Comparison of ENCODE assay signal across 12 cellular contexts in the genomic region with DNA sequence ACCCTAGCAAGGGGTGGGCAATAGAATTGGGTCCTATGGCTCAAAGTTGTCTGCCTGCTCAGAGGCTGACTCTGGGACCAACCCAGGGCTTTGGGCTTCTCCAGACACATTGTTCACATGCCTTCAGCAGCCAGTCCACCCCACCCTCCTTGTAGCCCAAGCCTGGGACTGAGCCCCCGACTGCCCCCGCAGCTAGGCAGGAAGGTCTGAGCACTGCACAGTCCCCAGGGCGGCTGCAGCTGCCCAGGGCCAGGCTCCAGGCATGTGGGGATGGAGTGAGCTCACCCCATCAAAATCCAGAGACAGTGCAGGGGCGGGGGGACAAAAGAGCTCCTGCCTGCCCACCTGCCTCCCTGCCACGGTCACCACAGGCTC. TPM values are rescaled to one million over a fixed set of nuclear protein-coding genes. Genes with fewer than 3 reads are reported as not detected.
DNase-seq lines count a peak whose midpoint lies in the region; ATAC-seq and TF ChIP-seq lines count a peak whose summit lies in the region.
"Had no signal": no experiment of that assay in that cellular context is flagged by ENCODE, and none has a peak within 500 bp of the region (broad histone marks: within the 10 kb centered on the region; RNA-seq: fewer than 3 reads in every experiment).

No MANE protein-coding gene starts in this region.

- intact Hi-C loops in CD4-positive, alpha-beta memory T cell (cut with micrococcal nuclease): no loop called here

- H3K4me1 ChIP-seq in GM23248 (ENCODE audit: insufficient read depth) (peaks cover 79% of the 10 kb centered on the region), subcutaneous abdominal adipose tissue (ENCODE audit: control insufficient read depth in 5 of 5, insufficient read depth in 5 of 5, low read length in 5 of 5) (peaks cover 63 to 100% (median 99%) of the 10 kb centered on the region in 5 donors)
- no peaks in the 10 kb centered on the region for H3K4me1 ChIP-seq in CD4-positive, alpha-beta memory T cell (ENCODE audit: insufficient read depth, low read length)

- no peak overlapping the region for H3K4me3 ChIP-seq in GM23248
- peak overlapping the region; percentile 37 for H3K4me3 ChIP-seq in coronary artery
- peak overlapping the region in 1 of 5 donors; percentile 32 for H3K4me3 ChIP-seq in subcutaneous abdominal adipose tissue (ENCODE audit: low read depth in 1 of 5, low read length in 5 of 5)
- H3K4me3 ChIP-seq in CD4-positive, alpha-beta memory T cell (ENCODE audit: low read length in 2 of 2): no peak overlapping the region

- peaks cover 0 to 3% (median 1%) of the 10 kb centered on the region in 4 donors for H3K4me1 Mint-ChIP-seq in CD4-positive, alpha-beta memory T cell

- H3K4me3 Mint-ChIP-seq in CD4-positive, alpha-beta memory T cell: no peak overlapping the region

- H3F3A ChIP-seq in GM23248 (ENCODE audit: insufficient read depth): peaks cover 62% of the 10 kb centered on the region

- no peaks in the 10 kb centered on the region for H3K36me3 Mint-ChIP-seq in CD4-positive, alpha-beta memory T cell

- H3K79me2 ChIP-seq in GM23248 (ENCODE audit: insufficient read depth): peaks cover 100% of the 10 kb centered on the region

- H3K9me2 ChIP-seq in GM23248 (ENCODE audit: insufficient read depth): no peaks in the 10 kb centered on the region

- H3K27me3 ChIP-seq in GM23248 (replicated peaks; ENCODE audit: insufficient read depth) (no peaks in the 10 kb centered on the region), subcutaneous abdominal adipose tissue (ENCODE audit: control insufficient read depth in 5 of 5, insufficient read depth in 4 of 5, low read length in 5 of 5) (no peaks in the 10 kb centered on the region)
- no peaks in the 10 kb centered on the region for H3K27me3 ChIP-seq in CD4-positive, alpha-beta memory T cell (ENCODE audit: insufficient read depth, low read length)

- in situ Hi-C loops in GM23248 (cut with MboI): no loop called here

- no peaks in the 10 kb centered on the region; the same call in 1 of the 2 replicates for H4K20me1 ChIP-seq in GM23248 (ENCODE audit: insufficient read depth)

- H3K36me3 ChIP-seq in GM23248 (ENCODE audit: low read depth) (peaks cover 11% of the 10 kb centered on the region; the same call in 1 of the 2 replicates), subcutaneous abdominal adipose tissue (ENCODE audit: control insufficient read depth in 5 of 5, insufficient read depth in 5 of 5, low read length in 5 of 5) (peaks cover 0 to 13% (median 4%) of the 10 kb centered on the region in 5 donors)
- H3K36me3 ChIP-seq in CD4-positive, alpha-beta memory T cell (ENCODE audit: insufficient read depth, low read length): no peaks in the 10 kb centered on the region

- H3K27ac Mint-ChIP-seq in CD4-positive, alpha-beta memory T cell: no peak overlapping the region

- H3K27me3 Mint-ChIP-seq in CD4-positive, alpha-beta memory T cell: no peaks in the 10 kb centered on the region

- peak; percentile 94 for DNase-seq in GM23248
- no peak for DNase-seq in coronary artery (ENCODE audit: low spot score)
- peak; percentile 38 to 81 for DNase-seq in lung microvascular endothelial cell (ENCODE audit: low read depth in 2 of 2)
- no peak for DNase-seq in SHP77 treated with DMSO at 0.1 percent for 48 hours (lab: John Stamatoyannopoulos, UW)
- no peak for DNase-seq in CD4-positive, alpha-beta memory T cell
- no peak for DNase-seq in COLO829 (ENCODE audit: low spot score)
- DNase-seq: HCEC 1CT, NCI-H1417, OCI-M1 had no signal

- H3K9me3 ChIP-seq in GM23248 (ENCODE audit: low read depth) (no peaks in the 10 kb centered on the region), subcutaneous abdominal adipose tissue (ENCODE audit: control insufficient read depth in 5 of 5, low read length in 5 of 5) (no peaks in the 10 kb centered on the region)
- H3K9me3 ChIP-seq in CD4-positive, alpha-beta memory T cell (ENCODE audit: control insufficient read depth in 1 of 2, low read length in 2 of 2): no peaks in the 10 kb centered on the region

- H2AFZ ChIP-seq in GM23248: no peak overlapping the region

- CTCF ChIA-PET in CD4-positive, alpha-beta memory T cell (lab: Charles Lee; ENCODE audit: partially characterized antibody): no interaction called here

- no peak for ATAC-seq in GM21786 (IDR thresholded peaks at IDR 0.05; ENCODE audit: unreplicated experiment)

- WGBS in GM23248 (ENCODE audit: low coverage in 1 of 2, low lambda C conversion rate in 2 of 2, missing lambda C conversion rate in 2 of 2), 2 experiments: 5 to 11% methylated on average over 5 of the region's 5 CpGs

- POLR2A ChIA-PET in CD4-positive, alpha-beta memory T cell (lab: Charles Lee; ENCODE audit: partially characterized antibody): no interaction called here

- no peak for TF ChIP-seq CTCF in coronary artery (IDR thresholded peaks at IDR 0.05)

- H3K9ac ChIP-seq in GM23248: peak overlapping the region; percentile 55
- peak overlapping the region in 1 of 5 donors; percentile 65 for H3K9ac ChIP-seq in subcutaneous abdominal adipose tissue (ENCODE audit: low read length in 5 of 5)

- peak overlapping the region; percentile 96 for H3K27ac ChIP-seq in GM23248
- peak overlapping the region; percentile 95 to 96 for H3K27ac ChIP-seq in coronary artery
- H3K27ac ChIP-seq in subcutaneous abdominal adipose tissue (ENCODE audit: low read depth, low read length): peak overlapping the region; percentile 82
- H3K27ac ChIP-seq in CD4-positive, alpha-beta memory T cell (ENCODE audit: low read depth, low read length): no peak overlapping the region
- H3K27ac ChIP-seq: HL-60 had no signal

- H3K4me2 ChIP-seq in GM23248 (ENCODE audit: unreplicated experiment): peak overlapping the region; percentile 3

- H3K9me3 Mint-ChIP-seq in CD4-positive, alpha-beta memory T cell: no peaks in the 10 kb centered on the region

RNA-seq across cellular contexts. Expression of gene HSPG2, which starts 35.6 kb away (rescaled TPM):
- total RNA-seq in GM23248 (2014; rRNA removed; shearing (Covaris generic)): 407 and 458 TPM in 2 replicates
- 123 and 126 TPM in 2 replicates for polyA plus RNA-seq in GM23248 (2016; fragmentation: Nextera tagmentation; extraction: Ambion mirVana)
- total RNA-seq in lung microvascular endothelial cell: 250 and 367 TPM in 2 replicates
- total RNA-seq in CD4-positive, alpha-beta memory T cell: 1 to 10 TPM; 1.2 TPM
- polyA plus RNA-seq in CD4-positive, alpha-beta memory T cell: not detected

Comparison
In these comparisons a context has a peak if more than half of its experiments do, and no peak if none do; other contexts are left out.
1. DNase-seq: peak in GM23248 (single experiment) and lung microvascular endothelial cell (2 of 2); none in coronary artery (single experiment), SHP77 treated with DMSO at 0.1 percent for 48 hours (single experiment), CD4-positive, alpha-beta memory T cell (0 of 5) and COLO829 (single experiment).
2. RNA of gene HSPG2, which starts 35.6 kb away (total RNA-seq): 407 to 458 TPM in GM23248 and 250 to 367 TPM in lung microvascular endothelial cell; 1.2 TPM in CD4-positive, alpha-beta memory T cell; every median in the first group is over 100 times any median in the second.